Comparison of ENCODE assay signal across 27 cellular contexts in genomic region chr7:93945756-93946540, GRCh38. TPM values are rescaled to one million over a fixed set of nuclear protein-coding genes. Genes with fewer than 3 reads are reported as not detected.
DNase-seq lines count a peak whose midpoint lies in the region; ATAC-seq, FAIRE-seq and TF ChIP-seq lines count a peak whose summit lies in the region.
"Had no signal": no experiment of that assay in that cellular context is flagged by ENCODE, and none has a peak within 500 bp of the region (broad histone marks: within the 10 kb centered on the region; RNA-seq: fewer than 3 reads in every experiment).

No MANE protein-coding gene starts in this region.

- H3K4me1 Mint-ChIP-seq in naive thymus-derived CD4-positive, alpha-beta T cell = no peaks in the 10 kb centered on the region
- H3K4me1 Mint-ChIP-seq: CD4-positive, CD25-positive, alpha-beta regulatory T cell; GM23338; natural killer cell; stimulated activated effector memory CD8-positive, alpha-beta T cell treated with anti-CD3 and anti-CD28 coated beads, Interleukin-12 subunit alpha, Interleukin-12 subunit beta, amount 100 ng/mL, for 72 hours had no signal

- FAIRE-seq in D721Med (lab: Jason Lieb, UNC) = peak; percentile 21
- peak; percentile 70 for FAIRE-seq in K562 (lab: Jason Lieb, UNC)
- FAIRE-seq: GM18507 had no signal

- POLR2A ChIA-PET in K562 (lab: Yijun Ruan, JAX) = no interaction called here
- POLR2A ChIA-PET in naive thymus-derived CD4-positive, alpha-beta T cell (lab: Charles Lee) = no interaction called here

- in situ Hi-C loops in K562 (cut with MboI) = no loop called here

- no peaks in the 10 kb centered on the region for H3K9me1 ChIP-seq in K562 (ENCODE audit: control insufficient read depth, insufficient read depth, low read length)

- H2AFZ ChIP-seq in MM.1S (ENCODE audit: low read length) (no peak overlapping the region), K562 (ENCODE audit: low read depth, low read length) (no peak overlapping the region), smooth muscle cell (ENCODE audit: low read depth) (no peak overlapping the region)

- H3K9me3 ChIP-seq in MM.1S (replicated peaks; ENCODE audit: insufficient read depth, low read length) (no peaks in the 10 kb centered on the region), K562 (replicated peaks; ENCODE audit: control insufficient read depth, insufficient read depth, low read depth, low read length) (no peaks in the 10 kb centered on the region), smooth muscle cell (replicated peaks; ENCODE audit: low read depth) (no peaks in the 10 kb centered on the region)
- H3K9me3 ChIP-seq in naive thymus-derived CD4-positive, alpha-beta T cell (ENCODE audit: control insufficient read depth in 2 of 3, low read length in 3 of 3) = no peaks in the 10 kb centered on the region
- H3K9me3 ChIP-seq: adrenal gland, prostate gland, SJSA1 had no signal

- peak overlapping the region; percentile 3; the same call in 1 of the 2 replicates for H3K4me2 ChIP-seq in MM.1S (ENCODE audit: low read depth, low read length)
- H3K4me2 ChIP-seq in K562 (ENCODE audit: insufficient read depth, low read length) = no peak overlapping the region
- peak overlapping the region; percentile 65 for H3K4me2 ChIP-seq in smooth muscle cell
- H3K4me2 ChIP-seq: GM23338 had no signal

- H3K9ac ChIP-seq in MM.1S (ENCODE audit: low read length) (no peak overlapping the region), K562 (ENCODE audit: insufficient read depth in 1 of 2, low read depth in 2 of 2, low read length in 2 of 2) (no peak overlapping the region), smooth muscle cell (ENCODE audit: low read depth) (no peak overlapping the region)

- H3K36me3 Mint-ChIP-seq in naive thymus-derived CD4-positive, alpha-beta T cell = no peaks in the 10 kb centered on the region
- H3K36me3 Mint-ChIP-seq: activated CD4-positive, alpha-beta memory T cell treated with anti-CD3 and anti-CD28 coated beads for 36 hours; CD4-positive, CD25-positive, alpha-beta regulatory T cell; natural killer cell; stimulated activated effector memory CD8-positive, alpha-beta T cell treated with anti-CD3 and anti-CD28 coated beads, Interleukin-12 subunit alpha, Interleukin-12 subunit beta, amount 100 ng/mL, for 72 hours had no signal

- no peak overlapping the region for H3K4me3 Mint-ChIP-seq in naive thymus-derived CD4-positive, alpha-beta T cell
- H3K4me3 Mint-ChIP-seq: activated CD4-positive, alpha-beta memory T cell treated with anti-CD3 and anti-CD28 coated beads for 36 hours; activated naive CD4-positive, alpha-beta T cell treated with anti-CD3 and anti-CD28 coated beads for 36 hours; activated T-helper 1 cell treated with anti-CD3 and anti-CD28 coated beads, Interleukin-12 subunit alpha, Interleukin-12 subunit beta, Interleukin-2, Interleukin-4 antibody, amounts not matched to agents 30 ng/mL and 10 ng/mL and 1 ng/mL, durations not matched to agents 14 hours and 24 hours and 36 hours; CD4-positive, CD25-positive, alpha-beta regulatory T cell; GM23338; natural killer cell; stimulated activated effector memory CD8-positive, alpha-beta T cell treated with anti-CD3 and anti-CD28 coated beads, Interleukin-12 subunit alpha, Interleukin-12 subunit beta, amount 100 ng/mL, for 72 hours had no signal

- peaks cover 0 to under 1% (median 0%) of the 10 kb centered on the region in 11 donors for H3K9me3 Mint-ChIP-seq in naive thymus-derived CD4-positive, alpha-beta T cell
- H3K9me3 Mint-ChIP-seq: activated CD4-positive, alpha-beta memory T cell treated with anti-CD3 and anti-CD28 coated beads for 36 hours; activated naive CD4-positive, alpha-beta T cell treated with anti-CD3 and anti-CD28 coated beads for 36 hours; activated T-helper 1 cell treated with anti-CD3 and anti-CD28 coated beads, Interleukin-12 subunit alpha, Interleukin-12 subunit beta, Interleukin-2, Interleukin-4 antibody, amounts not matched to agents 30 ng/mL and 10 ng/mL and 1 ng/mL, durations not matched to agents 14 hours and 24 hours and 36 hours; GM23338; natural killer cell; stimulated activated effector memory CD8-positive, alpha-beta T cell treated with anti-CD3 and anti-CD28 coated beads, Interleukin-12 subunit alpha, Interleukin-12 subunit beta, amount 100 ng/mL, for 72 hours had no signal

- intact Hi-C loops in K562 (cut with micrococcal nuclease) = no loop called here
- intact Hi-C loops in naive thymus-derived CD4-positive, alpha-beta T cell (cut with micrococcal nuclease) = no loop called here

- WGBS in K562 (ENCODE audit: insufficient coverage, low coverage, missing lambda C conversion rate) = 0% methylated on average over 5 of the region's 5 CpGs
- 32% methylated on average over 5 of the region's 5 CpGs for WGBS in smooth muscle cell (ENCODE audit: low lambda C conversion rate)

- no peak overlapping the region for H3K27ac Mint-ChIP-seq in naive thymus-derived CD4-positive, alpha-beta T cell
- H3K27ac Mint-ChIP-seq: activated CD4-positive, alpha-beta memory T cell treated with anti-CD3 and anti-CD28 coated beads for 36 hours; activated naive CD4-positive, alpha-beta T cell treated with anti-CD3 and anti-CD28 coated beads for 36 hours; activated T-helper 1 cell treated with anti-CD3 and anti-CD28 coated beads, Interleukin-12 subunit alpha, Interleukin-12 subunit beta, Interleukin-2, Interleukin-4 antibody, amounts not matched to agents 30 ng/mL and 10 ng/mL and 1 ng/mL, durations not matched to agents 14 hours and 24 hours and 36 hours; CD4-positive, CD25-positive, alpha-beta regulatory T cell; GM23338; natural killer cell; stimulated activated effector memory CD8-positive, alpha-beta T cell treated with anti-CD3 and anti-CD28 coated beads, Interleukin-12 subunit alpha, Interleukin-12 subunit beta, amount 100 ng/mL, for 72 hours had no signal

- CTCF ChIA-PET in K562 (lab: Yijun Ruan, JAX; ENCODE audit: low intra/inter-chr PET ratio) = no interaction called here
- CTCF ChIA-PET in naive thymus-derived CD4-positive, alpha-beta T cell (lab: Charles Lee) = no interaction called here

- BruUV-seq in K562 (replicated peaks; lab: Mats Ljungman, UMichigan) = no TSS peak

- H4K20me1 ChIP-seq in MM.1S (ENCODE audit: insufficient read depth, low read length) (no peaks in the 10 kb centered on the region), K562 (replicated peaks; ENCODE audit: control insufficient read depth, insufficient read depth, low read length) (no peaks in the 10 kb centered on the region), smooth muscle cell (ENCODE audit: low read depth) (no peaks in the 10 kb centered on the region)

- H3K4me1 ChIP-seq in MM.1S (ENCODE audit: low read length) (peaks cover 31% of the 10 kb centered on the region), K562 (replicated peaks in 1 of 2; ENCODE audit: control insufficient read depth in 2 of 2, insufficient read depth in 2 of 2, low read length in 2 of 2) (peaks cover 0 to 12% of the 10 kb centered on the region in 2 experiments; a peak in 2 of 5 replicates), smooth muscle cell (ENCODE audit: low read depth) (peaks cover 15% of the 10 kb centered on the region)
- H3K4me1 ChIP-seq in naive thymus-derived CD4-positive, alpha-beta T cell (ENCODE audit: control insufficient read depth in 2 of 2, insufficient read depth in 2 of 2, low read length in 2 of 2) = no peaks in the 10 kb centered on the region
- H3K4me1 ChIP-seq: prostate gland had no signal

- no peak overlapping the region for H3K27ac ChIP-seq in MM.1S (ENCODE audit: low read length)
- no peak overlapping the region for H3K27ac ChIP-seq in K562 (ENCODE audit: extremely low read depth, low read depth, low read length)
- peak overlapping the region; percentile 94 for H3K27ac ChIP-seq in smooth muscle cell (ENCODE audit: low read depth)
- H3K27ac ChIP-seq in naive thymus-derived CD4-positive, alpha-beta T cell (ENCODE audit: low read depth, low read length) = no peak overlapping the region
- H3K27ac ChIP-seq: prostate gland, SJSA1 had no signal

- no peaks in the 10 kb centered on the region for H3K79me2 ChIP-seq in MM.1S (ENCODE audit: low read length)
- H3K79me2 ChIP-seq in K562 (ENCODE audit: control insufficient read depth, insufficient read depth, low read length) = no peaks in the 10 kb centered on the region
- H3K79me2 ChIP-seq in smooth muscle cell (ENCODE audit: low read depth) = no peaks in the 10 kb centered on the region

- H3K36me3 ChIP-seq in MM.1S (replicated peaks; ENCODE audit: insufficient read depth, low read length) = no peaks in the 10 kb centered on the region
- no peaks in the 10 kb centered on the region for H3K36me3 ChIP-seq in K562 (ENCODE audit: control insufficient read depth, insufficient read depth, low read length)
- H3K36me3 ChIP-seq in smooth muscle cell (ENCODE audit: low read depth) = no peaks in the 10 kb centered on the region
- H3K36me3 ChIP-seq in naive thymus-derived CD4-positive, alpha-beta T cell (ENCODE audit: control insufficient read depth in 2 of 3, insufficient read depth in 3 of 3, low read length in 3 of 3) = no peaks in the 10 kb centered on the region
- H3K36me3 ChIP-seq: adrenal gland, prostate gland, SJSA1 had no signal

- H3F3A ChIP-seq in MM.1S (ENCODE audit: insufficient read depth, low read length) (0 out of 2 replicates have a peak, but pooled peaks cover 8% of the 10 kb centered on the region), smooth muscle cell (ENCODE audit: low read depth) (peaks cover 15% of the 10 kb centered on the region)

- H3K9me2 ChIP-seq in MM.1S (replicated peaks; ENCODE audit: insufficient read depth, low read length) = no peaks in the 10 kb centered on the region

- TF ChIP-seq RAD21 in K562 (CRISPR knock-in tag; conservative IDR thresholded peaks at IDR 0.05 in 1 of 2, IDR thresholded peaks at IDR 0.05 in 1 of 2) = no peak

- no peak for DNase-seq in D721Med (ENCODE audit: insufficient read length, low spot score)
- no peak for DNase-seq in MM.1S
- peak in 2 of 4 experiments; percentile 19 to 53 for DNase-seq in K562 (ENCODE audit: extremely low read depth in 1 of 4, low spot score in 3 of 4)
- DNase-seq in smooth muscle cell (lab: John Stamatoyannopoulos, UW; ENCODE audit: unreplicated experiment) = no peak
- no peak for DNase-seq in naive thymus-derived CD4-positive, alpha-beta T cell
- DNase-seq in activated T-cell treated with anti-CD3 and anti-CD28 coated beads, Interleukin-2, amount 50 U/mL, for 1 hour = no peak
- no peak for DNase-seq in DMS53 treated with DMSO at 0.1 percent for 48 hours (lab: John Stamatoyannopoulos, UW; ENCODE audit: unreplicated experiment)
- DNase-seq: activated CD4-positive, alpha-beta memory T cell treated with anti-CD3 and anti-CD28 coated beads for 36 hours; activated naive CD4-positive, alpha-beta T cell treated with anti-CD3 and anti-CD28 coated beads for 36 hours; adrenal gland; CD4-positive, CD25-positive, alpha-beta regulatory T cell; midbrain; natural killer cell; NCI-H82; nucleus accumbens; RPMI8226 had no signal

- TF ChIP-seq EP300 in K562 (IDR thresholded peaks at IDR 0.05; ENCODE audit: low read length) = peak; percentile 60

- no peak overlapping the region for H3K4me3 ChIP-seq in MM.1S (ENCODE audit: low read length)
- H3K4me3 ChIP-seq in K562 = no peak overlapping the region
- no peak overlapping the region for H3K4me3 ChIP-seq in smooth muscle cell
- no peak overlapping the region for H3K4me3 ChIP-seq in naive thymus-derived CD4-positive, alpha-beta T cell (ENCODE audit: low read length)
- H3K4me3 ChIP-seq: adrenal gland, GM23338, prostate gland, SJSA1 had no signal

- TF ChIP-seq CTCF in D721Med (IDR thresholded peaks at IDR 0.05; ENCODE audit: insufficient read depth, missing control alignments) = no peak
- TF ChIP-seq CTCF in MM.1S (IDR thresholded peaks at IDR 0.05; ENCODE audit: low read length) = no peak
- no peak for TF ChIP-seq CTCF in K562 (IDR thresholded peaks at IDR 0.05 in 2 of 3, conservative IDR thresholded peaks at IDR 0.05 in 1 of 3; ENCODE audit: insufficient read depth in 2 of 3, low read depth in 1 of 3, low read length in 3 of 3)
- TF ChIP-seq CTCF in smooth muscle cell (IDR thresholded peaks at IDR 0.05; ENCODE audit: borderline replicate concordance, insufficient read depth, poor library complexity, severe bottlenecking) = no peak

- peak; percentile 64 for ATAC-seq in K562
- ATAC-seq in naive thymus-derived CD4-positive, alpha-beta T cell = no peak
- ATAC-seq: activated CD4-positive, CD25-positive, alpha-beta regulatory T cell treated with anti-CD3 and anti-CD28 coated beads, Interleukin-2, amount 50 U/mL, for 24 hours; GM23338; natural killer cell; stimulated activated effector memory CD8-positive, alpha-beta T cell treated with anti-CD3 and anti-CD28 coated beads, Interleukin-12 subunit alpha, Interleukin-12 subunit beta, amount 100 ng/mL, for 72 hours had no signal

- TF ChIP-seq POLR2A in K562 (conservative IDR thresholded peaks at IDR 0.05) = no peak

- H3K27me3 ChIP-seq in MM.1S (replicated peaks; ENCODE audit: insufficient read depth, low read length) (no peaks in the 10 kb centered on the region), K562 (ENCODE audit: control insufficient read depth in 2 of 2, insufficient read depth in 2 of 2, low read length in 2 of 2) (no peaks in the 10 kb centered on the region), smooth muscle cell (ENCODE audit: low read depth) (no peaks in the 10 kb centered on the region)
- no peaks in the 10 kb centered on the region for H3K27me3 ChIP-seq in naive thymus-derived CD4-positive, alpha-beta T cell (ENCODE audit: control insufficient read depth in 2 of 2, insufficient read depth in 2 of 2, low read length in 2 of 2)
- H3K27me3 ChIP-seq: adrenal gland had no signal

- peaks cover 5 to 7% (median 6%) of the 10 kb centered on the region in 5 donors for H3K27me3 Mint-ChIP-seq in naive thymus-derived CD4-positive, alpha-beta T cell
- H3K27me3 Mint-ChIP-seq: CD4-positive, CD25-positive, alpha-beta regulatory T cell had no signal

RNA-seq across cellular contexts. Expression of gene GNG11, which starts 24.4 kb away (rescaled TPM):
- not detected in 2 replicates for total RNA-seq in K562 (2011; cell fraction: chromatin; rRNA removed; ENCODE audit: low replicate concordance)
- total RNA-seq in K562 (2011; cell fraction: nucleolus; rRNA removed) = not detected in 2 replicates
- not detected in 2 replicates for total RNA-seq in K562 (2011; cell fraction: nucleoplasm; rRNA removed)
- total RNA-seq in K562 (2014; rRNA removed) (not detected in 2 replicates), K562 (2014; rRNA removed; fragmentation: Illumina TruSeq; extraction: Trizol) (not detected in 2 replicates), K562 (2015; rRNA removed; fragmentation: Illumina TruSeq; extraction: Trizol) (not detected in 2 replicates), K562 (2021) (not detected in 2 replicates), smooth muscle cell (13.4 and 18.9 TPM in 2 replicates)
- polyA plus RNA-seq in K562 (2011; rRNA removed) (0.06 TPM in 1 of 2 replicates, not detected in the other), K562 (2014; fragmentation: Illumina TruSeq; extraction: Trizol) (not detected in 2 replicates), K562 (2014; fragmentation: Nextera tagmentation; extraction: Ambion mirVana) (not detected), K562 (2014; rRNA removed) (not detected in 2 replicates), smooth muscle cell (22.3 and 31.2 TPM in 2 replicates)
- 0.03 TPM in 2 replicates for polyA plus RNA-seq in K562 (2011; cell fraction: cytosol; rRNA removed)
- not detected in 2 replicates for polyA plus RNA-seq in K562 (2011; cell fraction: nucleus; rRNA removed)
- not detected in 2 replicates for polyA plus RNA-seq in K562 (2012)
- not detected in 2 replicates for polyA minus RNA-seq in K562 (2011; rRNA and poly(A)+ RNA removed)
- polyA minus RNA-seq in K562 (2011; cell fraction: cytosol; rRNA and poly(A)+ RNA removed) = not detected in 2 replicates
- not detected in 2 replicates for polyA minus RNA-seq in K562 (2011; cell fraction: nucleus; rRNA and poly(A)+ RNA removed)
- under 1 TPM in 1 of 5 experiments, not detected in 4; 0.96 TPM for total RNA-seq in naive thymus-derived CD4-positive, alpha-beta T cell
- not detected for polyA plus RNA-seq in naive thymus-derived CD4-positive, alpha-beta T cell
- total RNA-seq: activated CD4-positive, alpha-beta memory T cell treated with anti-CD3 and anti-CD28 coated beads for 36 hours; activated naive CD4-positive, alpha-beta T cell treated with anti-CD3 and anti-CD28 coated beads for 36 hours; activated T-helper 1 cell treated with anti-CD3 and anti-CD28 coated beads, Interleukin-12 subunit alpha, Interleukin-12 subunit beta, Interleukin-2, Interleukin-4 antibody, amounts not matched to agents 30 ng/mL and 10 ng/mL and 1 ng/mL, durations not matched to agents 14 hours and 24 hours and 36 hours; T-helper 1 cell treated with Interleukin-12 subunit alpha and Interleukin-12 subunit beta and Interleukin-4 antibody, amounts not matched to agents 30 ng/mL and 1 ng/mL, for 36 hours had no signal
- polyA plus RNA-seq: CD4-positive, CD25-positive, alpha-beta regulatory T cell had no signal

RNA-seq across cellular contexts. Expression of gene GNGT1, which starts 39.6 kb away (rescaled TPM):
- not detected in 2 replicates for total RNA-seq in K562 (2011; cell fraction: chromatin; rRNA removed; ENCODE audit: low replicate concordance)
- total RNA-seq in K562 (2011; cell fraction: nucleolus; rRNA removed) = 0.17 and 0.39 TPM in 2 replicates
- total RNA-seq in K562 (2011; cell fraction: nucleoplasm; rRNA removed) = 0.29 TPM in 1 of 2 replicates, not detected in the other
- total RNA-seq in K562 (2014; rRNA removed) = 0.29 TPM in 1 of 2 replicates, not detected in the other
- total RNA-seq in K562 (2014; rRNA removed; fragmentation: Illumina TruSeq; extraction: Trizol) = 0.07 and 0.29 TPM in 2 replicates
- 0.33 and 0.49 TPM in 2 replicates for total RNA-seq in K562 (2015; rRNA removed; fragmentation: Illumina TruSeq; extraction: Trizol)
- 0.78 and 0.83 TPM in 2 replicates for total RNA-seq in K562 (2021)
- polyA plus RNA-seq in K562 (2011; rRNA removed) = 0.04 and 0.24 TPM in 2 replicates
- polyA plus RNA-seq in K562 (2011; cell fraction: cytosol; rRNA removed) = not detected in 2 replicates
- polyA plus RNA-seq in K562 (2011; cell fraction: nucleus; rRNA removed) = 0.20 and 0.26 TPM in 2 replicates
- polyA plus RNA-seq in K562 (2012) = 0.19 and 0.26 TPM in 2 replicates
- not detected in 2 replicates for polyA plus RNA-seq in K562 (2014; fragmentation: Illumina TruSeq; extraction: Trizol)
- polyA plus RNA-seq in K562 (2014; fragmentation: Nextera tagmentation; extraction: Ambion mirVana) = under 1 TPM; 0.51 to 0.83 TPM
- polyA plus RNA-seq in K562 (2014; rRNA removed) = 0.65 TPM in 1 of 2 replicates, not detected in the other
- not detected in 2 replicates for polyA minus RNA-seq in K562 (2011; rRNA and poly(A)+ RNA removed)
- 0.64 TPM in 1 of 2 replicates, not detected in the other for polyA minus RNA-seq in K562 (2011; cell fraction: cytosol; rRNA and poly(A)+ RNA removed)
- polyA minus RNA-seq in K562 (2011; cell fraction: nucleus; rRNA and poly(A)+ RNA removed) = 1.9 and 2.4 TPM in 2 replicates
- total RNA-seq in smooth muscle cell = not detected in 2 replicates
- not detected in 2 replicates for polyA plus RNA-seq in smooth muscle cell
- total RNA-seq in naive thymus-derived CD4-positive, alpha-beta T cell = not detected
- not detected for polyA plus RNA-seq in naive thymus-derived CD4-positive, alpha-beta T cell
- total RNA-seq: activated CD4-positive, alpha-beta memory T cell treated with anti-CD3 and anti-CD28 coated beads for 36 hours; activated naive CD4-positive, alpha-beta T cell treated with anti-CD3 and anti-CD28 coated beads for 36 hours; activated T-helper 1 cell treated with anti-CD3 and anti-CD28 coated beads, Interleukin-12 subunit alpha, Interleukin-12 subunit beta, Interleukin-2, Interleukin-4 antibody, amounts not matched to agents 30 ng/mL and 10 ng/mL and 1 ng/mL, durations not matched to agents 14 hours and 24 hours and 36 hours; adrenal gland; bronchial epithelial cell; CD4-positive, CD25-positive, alpha-beta regulatory T cell; glomerular endothelial cell; GM23338; natural killer cell; prostate gland; SJSA1; subcutaneous adipose tissue; T-helper 1 cell treated with Interleukin-12 subunit alpha and Interleukin-12 subunit beta and Interleukin-4 antibody, amounts not matched to agents 30 ng/mL and 1 ng/mL, for 36 hours had no signal
- polyA plus RNA-seq: adrenal gland; CD4-positive, CD25-positive, alpha-beta regulatory T cell had no signal

RNA-seq across cellular contexts. Expression of gene TFPI2, which starts 55.4 kb away (rescaled TPM):
- total RNA-seq in K562 (2011; cell fraction: chromatin; rRNA removed; ENCODE audit: low replicate concordance) = 0.79 TPM in 1 of 2 replicates, not detected in the other
- total RNA-seq in K562 (2011; cell fraction: nucleolus; rRNA removed) = not detected in 2 replicates
- total RNA-seq in K562 (2011; cell fraction: nucleoplasm; rRNA removed) = not detected in 2 replicates
- not detected in 2 replicates for total RNA-seq in K562 (2014; rRNA removed)
- total RNA-seq in K562 (2014; rRNA removed; fragmentation: Illumina TruSeq; extraction: Trizol) = not detected in 2 replicates
- 0.07 and 0.08 TPM in 2 replicates for total RNA-seq in K562 (2015; rRNA removed; fragmentation: Illumina TruSeq; extraction: Trizol)
- 0.11 TPM in 1 of 2 replicates, not detected in the other for total RNA-seq in K562 (2021)
- polyA plus RNA-seq in K562 (2011; rRNA removed) = 0.25 TPM in 1 of 2 replicates, not detected in the other
- 1.00 TPM in 1 of 2 replicates, not detected in the other for polyA plus RNA-seq in K562 (2011; cell fraction: cytosol; rRNA removed)
- polyA plus RNA-seq in K562 (2011; cell fraction: nucleus; rRNA removed) = 0.28 TPM in 1 of 2 replicates, not detected in the other
- polyA plus RNA-seq in K562 (2012) = 0.25 and 0.29 TPM in 2 replicates
- polyA plus RNA-seq in K562 (2014; fragmentation: Illumina TruSeq; extraction: Trizol) = 0.10 TPM in 1 of 2 replicates, not detected in the other
- not detected for polyA plus RNA-seq in K562 (2014; fragmentation: Nextera tagmentation; extraction: Ambion mirVana)
- 0.17 and 0.53 TPM in 2 replicates for polyA plus RNA-seq in K562 (2014; rRNA removed)
- 0.18 TPM in 1 of 2 replicates, not detected in the other for polyA minus RNA-seq in K562 (2011; rRNA and poly(A)+ RNA removed)
- not detected in 2 replicates for polyA minus RNA-seq in K562 (2011; cell fraction: cytosol; rRNA and poly(A)+ RNA removed)
- polyA minus RNA-seq in K562 (2011; cell fraction: nucleus; rRNA and poly(A)+ RNA removed) = not detected in 2 replicates
- total RNA-seq in smooth muscle cell = 139 TPM in 2 replicates
- 104 and 145 TPM in 2 replicates for polyA plus RNA-seq in smooth muscle cell
- total RNA-seq in naive thymus-derived CD4-positive, alpha-beta T cell = under 1 TPM in 2 of 5 experiments, not detected in 3; 0.71 to 0.77 TPM
- not detected for polyA plus RNA-seq in naive thymus-derived CD4-positive, alpha-beta T cell
- total RNA-seq: activated CD4-positive, alpha-beta memory T cell treated with anti-CD3 and anti-CD28 coated beads for 36 hours; activated naive CD4-positive, alpha-beta T cell treated with anti-CD3 and anti-CD28 coated beads for 36 hours; activated T-helper 1 cell treated with anti-CD3 and anti-CD28 coated beads, Interleukin-12 subunit alpha, Interleukin-12 subunit beta, Interleukin-2, Interleukin-4 antibody, amounts not matched to agents 30 ng/mL and 10 ng/mL and 1 ng/mL, durations not matched to agents 14 hours and 24 hours and 36 hours; natural killer cell; T-helper 1 cell treated with Interleukin-12 subunit alpha and Interleukin-12 subunit beta and Interleukin-4 antibody, amounts not matched to agents 30 ng/mL and 1 ng/mL, for 36 hours had no signal
- polyA plus RNA-seq: CD4-positive, CD25-positive, alpha-beta regulatory T cell had no signal

RNA-seq across cellular contexts. Expression of gene BET1, which starts 58.2 kb away (rescaled TPM):
- 9.4 and 19.3 TPM in 2 replicates for total RNA-seq in K562 (2011; cell fraction: chromatin; rRNA removed; ENCODE audit: low replicate concordance)
- 6.7 and 6.8 TPM in 2 replicates for total RNA-seq in K562 (2011; cell fraction: nucleolus; rRNA removed)
- 15.0 and 28.5 TPM in 2 replicates for total RNA-seq in K562 (2011; cell fraction: nucleoplasm; rRNA removed)
- total RNA-seq in K562 (2014; rRNA removed) (15.8 and 25.3 TPM in 2 replicates), K562 (2014; rRNA removed; fragmentation: Illumina TruSeq; extraction: Trizol) (36.5 and 40.5 TPM in 2 replicates), K562 (2015; rRNA removed; fragmentation: Illumina TruSeq; extraction: Trizol) (27.3 and 29.8 TPM in 2 replicates), K562 (2021) (30.6 and 31.6 TPM in 2 replicates), smooth muscle cell (59.6 and 76.3 TPM in 2 replicates)
- polyA plus RNA-seq in K562 (2011; rRNA removed) (48.1 and 64.6 TPM in 2 replicates), K562 (2014; fragmentation: Illumina TruSeq; extraction: Trizol) (38.2 and 45.6 TPM in 2 replicates), K562 (2014; fragmentation: Nextera tagmentation; extraction: Ambion mirVana) (100 to 1,000 TPM; 171 to 190 TPM), K562 (2014; rRNA removed) (37.8 and 38.5 TPM in 2 replicates), smooth muscle cell (45.9 and 46.8 TPM in 2 replicates)
- 11.8 and 28.3 TPM in 2 replicates for polyA plus RNA-seq in K562 (2011; cell fraction: cytosol; rRNA removed)
- 16.9 and 23.9 TPM in 2 replicates for polyA plus RNA-seq in K562 (2011; cell fraction: nucleus; rRNA removed)
- 27.6 and 42.4 TPM in 2 replicates for polyA plus RNA-seq in K562 (2012)
- polyA minus RNA-seq in K562 (2011; rRNA and poly(A)+ RNA removed) = 14.0 and 17.3 TPM in 2 replicates
- 7.0 and 9.6 TPM in 2 replicates for polyA minus RNA-seq in K562 (2011; cell fraction: cytosol; rRNA and poly(A)+ RNA removed)
- polyA minus RNA-seq in K562 (2011; cell fraction: nucleus; rRNA and poly(A)+ RNA removed) = 11.2 and 22.5 TPM in 2 replicates
- total RNA-seq in naive thymus-derived CD4-positive, alpha-beta T cell = 10 to 100 TPM in 4 of 5 experiments, 1 to 10 TPM in 1; 9.9 to 37.6 (median 25.2) TPM
- polyA plus RNA-seq in naive thymus-derived CD4-positive, alpha-beta T cell = 10 to 100 TPM; 10.4 to 13.9 TPM

Comparison
In these comparisons a context has a peak if more than half of its experiments do, and no peak if none do; other contexts are left out.
1. RNA of gene TFPI2, which starts 55.4 kb away (total RNA-seq): 139 TPM in smooth muscle cell; 0.07 to 0.79 TPM in K562 and 0.71 to 0.77 TPM in naive thymus-derived CD4-positive, alpha-beta T cell; every median in the first group is over 10 times any median in the second.